In the genomic region with DNA sequence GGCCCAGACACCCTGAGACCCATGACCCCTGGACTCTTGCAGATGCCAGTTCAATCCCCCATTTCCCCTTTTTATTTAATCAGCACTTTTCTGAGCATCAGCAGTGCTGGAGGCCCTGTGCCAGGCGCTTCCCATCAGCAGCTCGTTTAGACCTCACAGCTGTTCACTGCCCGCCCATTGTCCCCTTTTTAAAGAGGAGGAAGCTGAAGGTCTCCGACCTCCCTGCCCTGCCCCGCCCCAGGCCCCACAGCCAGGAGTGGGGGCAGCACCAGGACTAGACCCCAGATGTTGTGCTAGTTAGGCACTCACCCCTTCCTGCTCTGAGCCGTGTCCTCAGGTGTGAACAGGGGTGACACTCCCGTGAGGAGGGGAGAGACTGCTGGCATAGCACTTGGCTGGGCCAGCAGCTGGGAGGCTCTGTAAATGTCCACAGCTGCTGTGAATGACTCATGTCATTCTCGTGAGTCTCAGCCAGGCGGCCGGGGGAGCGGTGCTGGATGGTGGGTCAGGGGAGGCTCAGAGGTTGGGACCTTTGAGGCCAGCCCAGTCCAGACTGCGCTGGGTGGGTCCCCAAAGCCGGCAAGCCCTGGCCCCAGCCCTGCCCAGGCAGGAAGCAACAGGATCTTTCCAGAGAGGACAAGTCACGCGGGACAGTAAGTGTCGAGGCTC, we compare ENCODE assay signal across 11 cellular contexts. TPM values are rescaled to one million over a fixed set of nuclear protein-coding genes. Genes with fewer than 3 reads are reported as not detected.
DNase-seq lines count a peak whose midpoint lies in the region; ATAC-seq and TF ChIP-seq lines count a peak whose summit lies in the region.
"Had no signal": no experiment of that assay in that cellular context is flagged by ENCODE, and none has a peak within 500 bp of the region (broad histone marks: within the 10 kb centered on the region; RNA-seq: fewer than 3 reads in every experiment).

No MANE protein-coding gene starts in this region.

- H3K36me3 ChIP-seq in right lobe of liver (no peaks in the 10 kb centered on the region), thyroid gland (no peaks in the 10 kb centered on the region)

- WGBS in right lobe of liver (ENCODE audit: insufficient coverage, low coverage, low lambda C conversion rate, missing lambda C conversion rate) = no CpG with 5 or more reads among the region's 16 CpGs
- 56 to 78% methylated on average over 6 to 16 of the region's 16 CpGs for WGBS in thyroid gland, 2 donors

- no peak overlapping the region for H3K27ac ChIP-seq in right lobe of liver
- peak overlapping the region in 2 of 3 donors; percentile 44 for H3K27ac ChIP-seq in thyroid gland

- H3K4me1 ChIP-seq in right lobe of liver = peaks cover 0 to 3% (median under 1%) of the 10 kb centered on the region in 4 donors
- peaks cover 0 to 16% of the 10 kb centered on the region in 2 donors for H3K4me1 ChIP-seq in thyroid gland

- H3K27me3 ChIP-seq in right lobe of liver (no peaks in the 10 kb centered on the region), thyroid gland (no peaks in the 10 kb centered on the region)

- no peaks in the 10 kb centered on the region for H3K9me3 ChIP-seq in right lobe of liver
- no peaks in the 10 kb centered on the region for H3K9me3 ChIP-seq in thyroid gland

- TF ChIP-seq POLR2A in right lobe of liver (IDR thresholded peaks at IDR 0.05) (no peak), thyroid gland (IDR thresholded peaks at IDR 0.05) (no peak)

- peak; percentile 70 for DNase-seq in DMS53 (lab: John Stamatoyannopoulos, UW)
- no peak for DNase-seq in DMS53 treated with DMSO at 0.1 percent for 48 hours (lab: John Stamatoyannopoulos, UW; ENCODE audit: unreplicated experiment)
- DNase-seq in cardiac fibroblast (ENCODE audit: low read depth in 2 of 2) = peak; percentile 35 to 44
- DNase-seq in right lobe of liver = peak in 1 of 3 donors; percentile 19
- peak in 1 of 2 donors; percentile 35 for DNase-seq in thyroid gland
- no peak for DNase-seq in HUDEP-2 (lab: John Stamatoyannopoulos, UW; ENCODE audit: unreplicated experiment in 76 of 76)
- no peak for DNase-seq in COLO829 (ENCODE audit: low spot score)
- DNase-seq: NCI-H1048; stimulated activated CD4-positive, alpha-beta T cell treated with anti-CD3 and anti-CD28 coated beads, Interleukin-1b, Interleukin-23, amount 100 ng/mL, for 48 hours; T1000 had no signal

- intact Hi-C loops in right lobe of liver (cut with DNase I) = no loop called here
- intact Hi-C loops in thyroid gland (cut with DNase I) = no loop called here

- peak; percentile 44 to 54 (median 54) for ATAC-seq in right lobe of liver
- no peak for ATAC-seq in GM19455 (IDR thresholded peaks at IDR 0.05; ENCODE audit: unreplicated experiment)

- TF ChIP-seq CTCF in cardiac fibroblast (IDR thresholded peaks at IDR 0.05; ENCODE audit: low read depth, low read length) (no peak), right lobe of liver (IDR thresholded peaks at IDR 0.05) (no peak), thyroid gland (IDR thresholded peaks at IDR 0.05) (no peak)

- H3K4me3 ChIP-seq in cardiac fibroblast (replicated peaks in 1 of 2; ENCODE audit: low read depth in 2 of 2, low read length in 2 of 2) (no peak overlapping the region), right lobe of liver (no peak overlapping the region), thyroid gland (replicated peaks in 1 of 3) (no peak overlapping the region)

RNA-seq across cellular contexts. Expression of gene EMID1, which starts 19.9 kb away (rescaled TPM):
- total RNA-seq in right lobe of liver = 1 to 10 TPM; 1.1 to 2.7 (median 1.5) TPM
- total RNA-seq in thyroid gland = 10 to 100 TPM; 14.0 to 55.9 (median 19.0) TPM

RNA-seq across cellular contexts. Expression of gene RHBDD3, which starts 42.2 kb away (rescaled TPM):
- total RNA-seq in right lobe of liver = 10 to 100 TPM in 5 of 6 experiments, 1 to 10 TPM in 1; 9.7 to 35.3 (median 14.7) TPM
- total RNA-seq in thyroid gland = 10 to 100 TPM; 27.8 to 54.9 (median 48.9) TPM

RNA-seq across cellular contexts. Expression of gene EWSR1, which starts 42.5 kb away (rescaled TPM):
- total RNA-seq in right lobe of liver (100 to 1,000 TPM in 3 of 6 experiments, 10 to 100 TPM in 3; 75.0 to 112 (median 98.2) TPM), thyroid gland (100 to 1,000 TPM; 205 to 290 (median 258) TPM)

Comparison
In these comparisons a context has a peak if more than half of its experiments do, and no peak if none do; other contexts are left out.
1. DNase-seq: peak in DMS53 (single experiment) and cardiac fibroblast (2 of 2); none in DMS53 treated with DMSO at 0.1 percent for 48 hours (single experiment), HUDEP-2 (0 of 76) and COLO829 (single experiment).
2. H3K27ac ChIP-seq: peak in thyroid gland (2 of 3); none in right lobe of liver (0 of 3).
3. RNA of gene EMID1, which starts 19.9 kb away (total RNA-seq): 14.0 to 55.9 TPM in thyroid gland; 1.1 to 2.7 TPM in right lobe of liver; every median in the first group is over 4 times any median in the second.